ENCODE assay signal across 1 cellular context in the genomic region with DNA sequence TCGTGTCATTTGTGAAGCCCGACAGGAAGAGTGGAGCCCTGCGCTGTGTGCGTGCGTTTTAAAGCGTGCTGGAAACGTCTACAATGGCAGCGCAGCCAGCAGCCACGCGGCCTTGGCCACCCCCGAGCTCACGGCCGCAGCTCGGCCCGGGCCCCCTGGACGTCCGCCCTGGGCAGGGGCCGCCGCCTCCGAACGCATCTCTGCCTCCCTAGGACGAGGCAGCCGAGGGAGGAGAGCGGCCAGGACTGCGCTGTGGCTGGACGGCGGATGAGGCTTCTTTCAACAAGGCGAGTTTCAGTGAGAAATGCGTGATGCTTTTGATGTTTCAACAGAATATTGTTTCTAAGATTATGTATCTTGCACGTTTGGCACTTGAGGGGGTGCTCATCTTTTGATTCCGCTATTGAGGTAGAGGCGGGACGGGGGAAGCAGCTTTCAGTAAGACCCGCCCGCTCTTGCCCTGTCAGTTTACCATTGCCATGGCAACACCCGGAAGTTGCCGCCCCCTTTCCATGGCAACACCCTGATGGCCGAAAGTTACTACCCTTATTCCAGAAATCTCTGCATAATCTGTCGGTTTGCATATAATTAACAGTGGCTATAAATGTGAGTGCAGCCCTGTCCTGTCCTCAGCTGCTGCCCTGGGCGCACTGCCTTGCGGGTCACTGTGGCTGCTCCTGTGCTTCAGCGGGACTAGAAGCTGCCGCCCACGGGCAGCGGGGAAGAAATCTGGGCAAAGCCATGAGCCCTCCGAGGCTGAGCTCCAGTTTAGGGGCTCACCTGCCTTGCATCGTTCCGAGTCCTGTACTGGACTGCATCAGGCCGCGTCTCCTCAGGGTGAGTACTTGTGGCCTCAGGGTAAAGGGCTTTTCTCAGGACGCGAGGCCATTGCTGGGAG.
TF ChIP-seq lines count a peak whose summit lies in the region.

No MANE protein-coding gene starts in this region.

TF ChIP-seq in Ishikawa, 13 proteins besides CTCF, POLR2A, EP300 and RAD21 (continued from another document):
- no peak for TF ChIP-seq REST (IDR thresholded peaks at IDR 0.05; ENCODE audit: low read depth)
- peak; percentile 27; the same call in 1 of the 2 replicates for TF ChIP-seq EGR1 (IDR thresholded peaks at IDR 0.05)
- TF ChIP-seq USF1 (IDR thresholded peaks at IDR 0.05): no peak
- 0 out of 2 replicates have a peak, but pooled peaks have one; percentile 51 for TF ChIP-seq YY1 (IDR thresholded peaks at IDR 0.05; ENCODE audit: low read depth)
- TF ChIP-seq CREB1 (IDR thresholded peaks at IDR 0.05; ENCODE audit: low read depth): no peak
- no peak for TF ChIP-seq TAF1 (IDR thresholded peaks at IDR 0.05; ENCODE audit: low read depth)
